Comparison of ENCODE assay signal across 36 cellular contexts in genomic region chr6:109356237-109356636, GRCh38. TPM values are rescaled to one million over a fixed set of nuclear protein-coding genes. Genes with fewer than 3 reads are reported as not detected.
DNase-seq lines count a peak whose midpoint lies in the region; ATAC-seq, FAIRE-seq and TF ChIP-seq lines count a peak whose summit lies in the region.
"Had no signal": no experiment of that assay in that cellular context is flagged by ENCODE, and none has a peak within 500 bp of the region (broad histone marks: within the 10 kb centered on the region; RNA-seq: fewer than 3 reads in every experiment).

No MANE protein-coding gene starts in this region.

- H3K36me3 ChIP-seq in HEK293 (ENCODE audit: control insufficient read depth in 2 of 2, insufficient read depth in 1 of 2, low read length in 2 of 2) = peaks cover 0 to 74% of the 10 kb centered on the region in 2 experiments; a peak in 1 of 3 replicates
- H3K36me3 ChIP-seq in K562 (ENCODE audit: control insufficient read depth, insufficient read depth, low read length) = peaks cover 57% of the 10 kb centered on the region; the same call in 2 of the 3 replicates
- H3K36me3 ChIP-seq in endodermal cell (ENCODE audit: control insufficient read depth, insufficient read depth, low read length) = peaks cover 41% of the 10 kb centered on the region
- H3K36me3 ChIP-seq in uterus = no peaks in the 10 kb centered on the region

- DNase-seq in K562 (ENCODE audit: extremely low read depth in 1 of 4, low spot score in 3 of 4) = no peak
- no peak for DNase-seq in endodermal cell
- DNase-seq in mucosa of gallbladder (ENCODE audit: low spot score) = peak; percentile 64
- no peak for DNase-seq in uterus
- no peak for DNase-seq in 8988T
- no peak for DNase-seq in NCI-H510A (lab: John Stamatoyannopoulos, UW)
- DNase-seq: ACHN; AML-193; BE2C; C1 segment of cervical spinal cord; Caco-2; Calu3; CD4-positive, alpha-beta memory T cell; CD4-positive, alpha-beta T cell; CD4-positive, CD25-positive, alpha-beta regulatory T cell; CD8-positive, alpha-beta memory T cell; CD8-positive, alpha-beta T cell; COR-L47; DMS 273 treated with DMSO at 0.1 percent for 48 hours; DMS153; DMS53; DMS79; DMS79 treated with DMSO at 0.1 percent for 48 hours; DND-41; EL had no signal

- TF ChIP-seq CTCF in HEK293 (tag by site-specific recombination; IDR thresholded peaks at IDR 0.05) = no peak
- no peak for TF ChIP-seq CTCF in K562 (IDR thresholded peaks at IDR 0.05 in 2 of 3, conservative IDR thresholded peaks at IDR 0.05 in 1 of 3; ENCODE audit: insufficient read depth in 2 of 3, low read depth in 1 of 3, low read length in 3 of 3)
- TF ChIP-seq CTCF in endodermal cell (conservative IDR thresholded peaks at IDR 0.05) = no peak
- no peak for TF ChIP-seq CTCF in uterus (IDR thresholded peaks at IDR 0.05)

- H3K79me2 ChIP-seq in K562 (ENCODE audit: control insufficient read depth, insufficient read depth, low read length) = no peaks in the 10 kb centered on the region

- 100% methylated on average over 3 of the region's 3 CpGs for WGBS in K562 (ENCODE audit: insufficient coverage, low coverage, missing lambda C conversion rate)
- WGBS in endodermal cell (ENCODE audit: insufficient coverage in 1 of 2, insufficient read length in 1 of 2), 2 experiments = 95 to 100% methylated on average over 2 to 3 of the region's 3 CpGs

- no peaks in the 10 kb centered on the region for H4K20me1 ChIP-seq in K562 (replicated peaks; ENCODE audit: control insufficient read depth, insufficient read depth, low read length)
- H4K20me1 ChIP-seq: BLaER1 had no signal

- H3K9me1 ChIP-seq in K562 (ENCODE audit: control insufficient read depth, insufficient read depth, low read length) = no peaks in the 10 kb centered on the region

- no peak overlapping the region for H3K27ac Mint-ChIP-seq in endodermal cell
- H3K27ac Mint-ChIP-seq: B cell; CD4-positive, alpha-beta memory T cell; CD4-positive, alpha-beta T cell; CD4-positive, CD25-positive, alpha-beta regulatory T cell; CD8-positive, alpha-beta memory T cell; CD8-positive, alpha-beta T cell had no signal

- H3K9me3 ChIP-seq in HEK293 (ENCODE audit: control insufficient read depth, insufficient read depth, low read depth, low read length) = no peaks in the 10 kb centered on the region
- H3K9me3 ChIP-seq in K562 (replicated peaks; ENCODE audit: control insufficient read depth, insufficient read depth, low read depth, low read length) = peaks cover 13% of the 10 kb centered on the region
- H3K9me3 ChIP-seq in endodermal cell (ENCODE audit: control insufficient read depth, low read length) = peaks cover 21% of the 10 kb centered on the region
- no peaks in the 10 kb centered on the region for H3K9me3 ChIP-seq in uterus
- H3K9me3 ChIP-seq: BE2C had no signal

- FAIRE-seq in K562 (lab: Jason Lieb, UNC) = no peak
- FAIRE-seq: A204.1, A549, D721Med had no signal

- in situ Hi-C loops in K562 (cut with MboI) = no loop called here

- peaks cover 18% of the 10 kb centered on the region for H3K9me3 Mint-ChIP-seq in endodermal cell
- H3K9me3 Mint-ChIP-seq: CD4-positive, alpha-beta T cell; CD8-positive, alpha-beta T cell had no signal

- intact Hi-C loops in K562 (cut with micrococcal nuclease) (no loop called here), uterus (cut with DNase I; ENCODE audit: low total_unique reads) (no loop called here)

- no peak for TF ChIP-seq RAD21 in K562 (CRISPR knock-in tag; conservative IDR thresholded peaks at IDR 0.05 in 1 of 2, IDR thresholded peaks at IDR 0.05 in 1 of 2)

- TF ChIP-seq POLR2A in K562 (conservative IDR thresholded peaks at IDR 0.05) (no peak), uterus (IDR thresholded peaks at IDR 0.05) (no peak)

- no peak overlapping the region for H3K4me3 Mint-ChIP-seq in endodermal cell
- H3K4me3 Mint-ChIP-seq: B cell; CD14-positive monocyte; CD4-positive, alpha-beta memory T cell; CD4-positive, alpha-beta T cell; CD8-positive, alpha-beta memory T cell; CD8-positive, alpha-beta T cell had no signal

- ATAC-seq in K562 (no peak), HG02885 (IDR thresholded peaks at IDR 0.05; ENCODE audit: poor library complexity, unreplicated experiment) (no peak)
- ATAC-seq: A549; CD8-positive, alpha-beta T cell had no signal

- H3K4me1 ChIP-seq in HEK293 (ENCODE audit: control insufficient read depth, insufficient read depth, low read length) (no peaks in the 10 kb centered on the region), K562 (replicated peaks in 1 of 2; ENCODE audit: control insufficient read depth in 2 of 2, insufficient read depth in 2 of 2, low read length in 2 of 2) (peaks cover 0 to 9% of the 10 kb centered on the region in 2 experiments; a peak in 4 of 5 replicates), endodermal cell (ENCODE audit: control insufficient read depth, insufficient read depth, low read length) (no peaks in the 10 kb centered on the region), uterus (no peaks in the 10 kb centered on the region)
- H3K4me1 ChIP-seq: A549, BE2C, Caco-2 had no signal

- no peak overlapping the region for H3K4me3 ChIP-seq in HEK293 (ENCODE audit: low read depth, low read length)
- no peak overlapping the region for H3K4me3 ChIP-seq in K562
- H3K4me3 ChIP-seq in endodermal cell (ENCODE audit: low read length) = peak overlapping the region; percentile 26
- no peak overlapping the region for H3K4me3 ChIP-seq in uterus
- H3K4me3 ChIP-seq: A549; BLaER1; BLaER1 treated with 17β-estradiol and CSF1 and Interleukin-3, amounts not matched to agents 10 nM and 100 nM had no signal

- H3K36me3 Mint-ChIP-seq in endodermal cell (ENCODE audit: low read depth) = peaks cover 77% of the 10 kb centered on the region

- H3K9ac ChIP-seq in K562 (ENCODE audit: insufficient read depth in 1 of 2, low read depth in 2 of 2, low read length in 2 of 2) (no peak overlapping the region), endodermal cell (ENCODE audit: extremely low read depth, low read length, poor library complexity, severe bottlenecking) (no peak overlapping the region)
- H3K9ac ChIP-seq: BLaER1; BLaER1 treated with 17β-estradiol and CSF1 and Interleukin-3, amounts not matched to agents 10 nM and 100 nM had no signal

- H3K27me3 ChIP-seq in K562 (ENCODE audit: control insufficient read depth in 2 of 2, insufficient read depth in 2 of 2, low read length in 2 of 2) = no peaks in the 10 kb centered on the region
- no peaks in the 10 kb centered on the region for H3K27me3 ChIP-seq in endodermal cell (ENCODE audit: control insufficient read depth, insufficient read depth, low read length, poor library complexity, severe bottlenecking)
- H3K27me3 ChIP-seq in uterus = no peaks in the 10 kb centered on the region
- H3K27me3 ChIP-seq: BE2C; BLaER1; BLaER1 treated with 17β-estradiol and CSF1 and Interleukin-3, amounts not matched to agents 10 nM and 100 nM had no signal

- no peaks in the 10 kb centered on the region for H3K27me3 Mint-ChIP-seq in endodermal cell (ENCODE audit: insufficient read depth)
- H3K27me3 Mint-ChIP-seq: B cell; CD4-positive, alpha-beta memory T cell; CD4-positive, alpha-beta T cell; CD4-positive, CD25-positive, alpha-beta regulatory T cell; CD8-positive, alpha-beta memory T cell had no signal

- no peak overlapping the region for H3K4me2 ChIP-seq in K562 (ENCODE audit: insufficient read depth, low read length)
- H3K4me2 ChIP-seq: A549; BLaER1; BLaER1 treated with 17β-estradiol and CSF1 and Interleukin-3, amounts not matched to agents 10 nM and 100 nM had no signal

- no peak for TF ChIP-seq EP300 in K562 (IDR thresholded peaks at IDR 0.05; ENCODE audit: low read length)

- POLR2A ChIA-PET in HEK293 (lab: Yijun Ruan, JAX) (no interaction called here), K562 (lab: Yijun Ruan, JAX) (interaction anchor here (0.6 kb wide), 1 partner anchor 265 kb away, joined by 3 read pairs; no protein-coding TSS in a partner anchor)

- no peak overlapping the region for H3K27ac ChIP-seq in HEK293 (ENCODE audit: extremely low read depth, low read depth, low read length)
- no peak overlapping the region for H3K27ac ChIP-seq in K562 (ENCODE audit: extremely low read depth, low read depth, low read length)
- H3K27ac ChIP-seq in endodermal cell (ENCODE audit: low read depth, low read length) = no peak overlapping the region
- H3K27ac ChIP-seq in uterus = no peak overlapping the region
- H3K27ac ChIP-seq: 22Rv1; A549; BLaER1; BLaER1 treated with 17β-estradiol and CSF1 and Interleukin-3, amounts not matched to agents 10 nM and 100 nM; C4-2B had no signal

- CTCF ChIA-PET in HEK293 (lab: Yijun Ruan, JAX) = interaction anchor here (0.5 kb wide), 1 partner anchor 28 kb away, joined by 4 read pairs; no protein-coding TSS in a partner anchor
- CTCF ChIA-PET in K562 (lab: Yijun Ruan, JAX; ENCODE audit: low intra/inter-chr PET ratio) = no interaction called here

- H3K4me1 Mint-ChIP-seq in endodermal cell = no peaks in the 10 kb centered on the region

- no peak overlapping the region for H2AFZ ChIP-seq in K562 (ENCODE audit: low read depth, low read length)

- no TSS peak for BruUV-seq in K562 (replicated peaks; lab: Mats Ljungman, UMichigan)

TF ChIP-seq in HEK293, 187 proteins besides CTCF, POLR2A, EP300 and RAD21 (continues in another document):
- peak; percentile 43 for TF ChIP-seq SETDB1 (IDR thresholded peaks at IDR 0.05; ENCODE audit: insufficient read length, low read length)

TF ChIP-seq in K562, 482 proteins besides CTCF, POLR2A, EP300 and RAD21 (continues in another document):
- TF ChIP-seq HDGF (IDR thresholded peaks at IDR 0.05) = no peak
- no peak for TF ChIP-seq GATAD2A (IDR thresholded peaks at IDR 0.05)
- TF ChIP-seq JUNB (CRISPR knock-in tag; conservative IDR thresholded peaks at IDR 0.05) = no peak

RNA-seq across cellular contexts. Expression of gene CD164, which starts 26.0 kb away (rescaled TPM):
- total RNA-seq in K562 (2011; cell fraction: chromatin; rRNA removed; ENCODE audit: low replicate concordance) = 114 and 222 TPM in 2 replicates
- 162 and 212 TPM in 2 replicates for total RNA-seq in K562 (2011; cell fraction: nucleolus; rRNA removed)
- 243 and 317 TPM in 2 replicates for total RNA-seq in K562 (2011; cell fraction: nucleoplasm; rRNA removed)
- 79.5 and 92.7 TPM in 2 replicates for total RNA-seq in K562 (2014; rRNA removed)
- 121 and 134 TPM in 2 replicates for total RNA-seq in K562 (2014; rRNA removed; fragmentation: Illumina TruSeq; extraction: Trizol)
- total RNA-seq in K562 (2015; rRNA removed; fragmentation: Illumina TruSeq; extraction: Trizol) = 191 and 199 TPM in 2 replicates
- 164 and 169 TPM in 2 replicates for total RNA-seq in K562 (2021)
- polyA plus RNA-seq in K562 (2011; rRNA removed) = 317 and 349 TPM in 2 replicates
- polyA plus RNA-seq in K562 (2011; cell fraction: cytosol; rRNA removed) = 107 and 156 TPM in 2 replicates
- polyA plus RNA-seq in K562 (2011; cell fraction: nucleus; rRNA removed) = 302 and 407 TPM in 2 replicates
- polyA plus RNA-seq in K562 (2012) = 177 and 329 TPM in 2 replicates
- 186 and 188 TPM in 2 replicates for polyA plus RNA-seq in K562 (2014; fragmentation: Illumina TruSeq; extraction: Trizol)
- 100 to 1,000 TPM; 165 to 179 TPM for polyA plus RNA-seq in K562 (2014; fragmentation: Nextera tagmentation; extraction: Ambion mirVana)
- 117 and 143 TPM in 2 replicates for polyA plus RNA-seq in K562 (2014; rRNA removed)
- 159 and 195 TPM in 2 replicates for polyA minus RNA-seq in K562 (2011; rRNA and poly(A)+ RNA removed)
- 154 and 189 TPM in 2 replicates for polyA minus RNA-seq in K562 (2011; cell fraction: cytosol; rRNA and poly(A)+ RNA removed)
- polyA minus RNA-seq in K562 (2011; cell fraction: nucleus; rRNA and poly(A)+ RNA removed) = 130 and 232 TPM in 2 replicates
- 100 to 1,000 TPM; 120 to 126 TPM for total RNA-seq in endodermal cell
- polyA plus RNA-seq in endodermal cell (2013, experiment 1 of 2) = 74.8 TPM
- 74.6 TPM for polyA plus RNA-seq in endodermal cell (2013, experiment 2 of 2)
- total RNA-seq in mucosa of gallbladder = 606 TPM
- total RNA-seq in uterus = 100 to 1,000 TPM in 3 of 4 donors, 10 to 100 TPM in 1; 64.0 to 314 (median 182) TPM

Comparison
In these comparisons a context has a peak if more than half of its experiments do, and no peak if none do; other contexts are left out.
1. Of the 44 proteins assayed by ChIP-seq in both K562 and HEK293: peak only in K562: PRDM10 and TRIM28; only in HEK293: SETDB1; in both: ZNF707; in neither: 40.